In the genomic region with DNA sequence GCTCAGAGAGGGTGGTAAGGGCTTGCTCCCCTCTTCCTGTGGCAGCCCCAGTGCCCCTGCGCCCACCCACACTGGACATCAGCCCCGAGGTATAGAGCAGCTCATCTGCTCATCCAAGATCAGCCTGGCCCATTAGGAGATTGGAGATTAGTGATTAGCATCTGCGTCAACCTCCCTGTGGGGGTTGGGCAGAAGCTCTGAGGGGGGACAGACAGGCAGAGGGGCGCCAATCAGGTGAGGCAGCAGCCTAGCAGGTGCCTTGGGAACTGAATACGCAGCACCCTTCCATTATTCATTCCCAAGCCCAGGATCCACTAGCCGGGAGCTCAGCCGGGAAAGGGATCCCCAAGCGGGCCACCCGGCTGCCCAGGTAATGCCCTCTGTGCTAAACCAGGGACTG, we compare ENCODE assay signal across 29 cellular contexts. TPM values are rescaled to one million over a fixed set of nuclear protein-coding genes. Genes with fewer than 3 reads are reported as not detected.
A peak's percentile ranks its signal among the peaks of the same experiment; 100 is the strongest.
DNase-seq lines count a peak whose midpoint lies in the region; ATAC-seq and TF ChIP-seq lines count a peak whose summit lies in the region.
"Had no signal": no experiment of that assay in that cellular context is flagged by ENCODE, and none has a peak within 500 bp of the region (broad histone marks: within the 10 kb centered on the region; RNA-seq: fewer than 3 reads in every experiment).

No MANE protein-coding gene starts in this region.

- TF ChIP-seq CTCF in right atrium auricular region (IDR thresholded peaks at IDR 0.05) (no peak), coronary artery (IDR thresholded peaks at IDR 0.05) (no peak), psoas muscle (IDR thresholded peaks at IDR 0.05) (no peak)

- H3K9me3 ChIP-seq in right atrium auricular region (no peaks in the 10 kb centered on the region), psoas muscle (no peaks in the 10 kb centered on the region)
- no peaks in the 10 kb centered on the region for H3K9me3 ChIP-seq in effector memory CD4-positive, alpha-beta T cell (ENCODE audit: control insufficient read depth, low read length)

- H3K27ac ChIP-seq in right atrium auricular region = peak overlapping the region; percentile 90 to 95
- peak overlapping the region; percentile 94 to 98 for H3K27ac ChIP-seq in coronary artery
- H3K27ac ChIP-seq in psoas muscle = peak overlapping the region; percentile 94
- no peak overlapping the region for H3K27ac ChIP-seq in effector memory CD4-positive, alpha-beta T cell (ENCODE audit: insufficient read depth, low read length, poor library complexity, severe bottlenecking)
- H3K27ac ChIP-seq: brain microvascular endothelial cell, epithelial cell of prostate, HL-60, skin epidermis had no signal

- WGBS in psoas muscle, 3 donors = 90 to 95% (median 93%) methylated on average over 9 of the region's 9 CpGs

- peaks cover 0 to 48% of the 10 kb centered on the region in 2 donors for H3K4me1 ChIP-seq in right atrium auricular region
- H3K4me1 ChIP-seq in psoas muscle = peaks cover 38% of the 10 kb centered on the region
- no peaks in the 10 kb centered on the region for H3K4me1 ChIP-seq in effector memory CD4-positive, alpha-beta T cell (ENCODE audit: control insufficient read depth, insufficient read depth, low read length, poor library complexity, severe bottlenecking)

- no peak for DNase-seq in right atrium auricular region (ENCODE audit: low spot score)
- no peak for DNase-seq in cardiac septum (ENCODE audit: low spot score)
- DNase-seq in coronary artery (ENCODE audit: low spot score) = no peak
- DNase-seq in psoas muscle = no peak
- DNase-seq in effector memory CD4-positive, alpha-beta T cell = no peak
- no peak for DNase-seq in COR-L47 (lab: John Stamatoyannopoulos, UW)
- DNase-seq: ACHN; activated CD4-positive, alpha-beta T cell treated with anti-CD3 and anti-CD28 coated beads, Interleukin-2, amount 50 U/mL, for 1 hour; activated CD8-positive, alpha-beta memory T cell treated with anti-CD3 and anti-CD28 coated beads, Interleukin-2, amount 50 U/mL, for 4 hours; brain microvascular endothelial cell; CD4-positive, CD25-positive, alpha-beta regulatory T cell; dermis blood vessel endothelial cell; mesenchymal stem cell; NCI-H1436 treated with DMSO at 0.1 percent for 48 hours; NCI-H2171 treated with DMSO at 0.1 percent for 48 hours; NCI-H748 treated with DMSO at 0.1 percent for 48 hours; OCI-M1; SHP77; stimulated activated CD4-positive, alpha-beta T cell treated with anti-CD3 and anti-CD28 coated beads, Interleukin-2, amount 100 ng/mL, for 24 hours had no signal

- ATAC-seq in psoas muscle (no peak), GM18870 (IDR thresholded peaks at IDR 0.05; ENCODE audit: unreplicated experiment) (no peak), GM21381 (IDR thresholded peaks at IDR 0.05; ENCODE audit: unreplicated experiment) (no peak)
- ATAC-seq: GM12878; natural killer cell treated with Interleukin-12 subunit alpha and Interleukin-12 subunit beta and Interleukin-15 and Interleukin-18, amount 100 ng/mL, for 72 hours had no signal

- H3K36me3 ChIP-seq in right atrium auricular region = peaks cover 95% of the 10 kb centered on the region
- H3K36me3 ChIP-seq in psoas muscle (ENCODE audit: insufficient read depth in 1 of 2, low read depth in 1 of 2) = peaks cover 0 to 80% of the 10 kb centered on the region in 2 donors
- no peaks in the 10 kb centered on the region for H3K36me3 ChIP-seq in effector memory CD4-positive, alpha-beta T cell (ENCODE audit: control insufficient read depth, insufficient read depth, low read length)

- no peaks in the 10 kb centered on the region for H3K27me3 ChIP-seq in right atrium auricular region
- H3K27me3 ChIP-seq in psoas muscle (ENCODE audit: insufficient read depth in 3 of 3, low read length in 2 of 3) = no peaks in the 10 kb centered on the region
- H3K27me3 ChIP-seq in effector memory CD4-positive, alpha-beta T cell (replicated peaks; ENCODE audit: control insufficient read depth, insufficient read depth, low read length, poor library complexity, severe bottlenecking) = no peaks in the 10 kb centered on the region
- H3K27me3 ChIP-seq: brain microvascular endothelial cell had no signal

- no peak overlapping the region for H3K4me3 ChIP-seq in right atrium auricular region
- peak overlapping the region; percentile 62 for H3K4me3 ChIP-seq in coronary artery
- H3K4me3 ChIP-seq in psoas muscle = no peak overlapping the region
- no peak overlapping the region for H3K4me3 ChIP-seq in effector memory CD4-positive, alpha-beta T cell (ENCODE audit: insufficient read depth, low read depth, low read length, poor library complexity, severe bottlenecking)
- H3K4me3 ChIP-seq: GM12878, skin epidermis had no signal

- intact Hi-C loops in cardiac septum (cut with DNase I) (no loop called here), psoas muscle (cut with DNase I) (loop anchor here in 1 of 2 donors (5.0 kb wide), 1 partner anchor 140 kb away; no protein-coding TSS in a partner anchor)

RNA-seq across cellular contexts. Expression of gene SMTN, which starts 11.0 kb away (rescaled TPM):
- total RNA-seq in right atrium auricular region (100 to 1,000 TPM in 1 of 2 donors, 10 to 100 TPM in 1; 81.4 to 183 TPM), cardiac septum (128 TPM), psoas muscle (10 to 100 TPM; 33.6 to 79.3 (median 66.5) TPM)
- polyA plus RNA-seq in psoas muscle = 10 to 100 TPM; 23.0 to 43.4 (median 36.5) TPM

RNA-seq across cellular contexts. Expression of gene SELENOM, which starts 15.2 kb away (rescaled TPM):
- total RNA-seq in right atrium auricular region = 100 to 1,000 TPM; 133 to 358 TPM
- total RNA-seq in cardiac septum = 77.7 TPM
- total RNA-seq in psoas muscle = 10 to 100 TPM; 45.4 to 68.2 (median 52.3) TPM
- 10 to 100 TPM; 23.6 to 64.3 (median 44.0) TPM for polyA plus RNA-seq in psoas muscle

RNA-seq across cellular contexts. Expression of gene INPP5J, which starts 30.6 kb away (rescaled TPM):
- total RNA-seq in right atrium auricular region (10 to 100 TPM; 17.6 to 26.3 TPM), cardiac septum (13.8 TPM), psoas muscle (1 to 10 TPM; 1.3 to 4.4 (median 2.5) TPM)
- polyA plus RNA-seq in psoas muscle = under 1 TPM; 0.14 to 0.65 (median 0.36) TPM
- total RNA-seq: CD4-positive, CD25-positive, alpha-beta regulatory T cell; dermis blood vessel endothelial cell; T-helper 1 cell treated with Interleukin-12 subunit alpha and Interleukin-12 subunit beta and Interleukin-4 antibody, amounts not matched to agents 30 ng/mL and 1 ng/mL, for 36 hours had no signal

RNA-seq across cellular contexts. Expression of gene PLA2G3, which starts 48.1 kb away (rescaled TPM):
- total RNA-seq in right atrium auricular region (not detected), cardiac septum (not detected), psoas muscle (not detected)
- polyA plus RNA-seq in psoas muscle = not detected
- total RNA-seq: CD4-positive, CD25-positive, alpha-beta regulatory T cell; dermis blood vessel endothelial cell; GM12878; MCF 10A; natural killer cell treated with Interleukin-12 subunit alpha and Interleukin-12 subunit beta and Interleukin-15 and Interleukin-18, amount 100 ng/mL, for 72 hours; T-helper 1 cell treated with Interleukin-12 subunit alpha and Interleukin-12 subunit beta and Interleukin-4 antibody, amounts not matched to agents 30 ng/mL and 1 ng/mL, for 36 hours; urinary bladder had no signal
- polyA plus RNA-seq: CD4-positive, CD25-positive, alpha-beta regulatory T cell; urinary bladder had no signal
